In genomic region chr4:159677521-159677920, GRCh38 we compare ENCODE assay signal across 31 cellular contexts.
A peak's percentile ranks its signal among the peaks of the same experiment; 100 is the strongest.
DNase-seq lines count a peak whose midpoint lies in the region; ATAC-seq and TF ChIP-seq lines count a peak whose summit lies in the region.
"Had no signal": no experiment of that assay in that cellular context is flagged by ENCODE, and none has a peak within 500 bp of the region (broad histone marks: within the 10 kb centered on the region; RNA-seq: fewer than 3 reads in every experiment).

No MANE protein-coding gene starts in this region.

- no peak overlapping the region for H3K4me3 Mint-ChIP-seq in nephron
- H3K4me3 Mint-ChIP-seq: activated CD4-positive, alpha-beta T cell treated with anti-CD3 and anti-CD28 coated beads, Interleukin-2, amount 10 ng/mL, durations not matched to agents 24 days and 14 days; activated T-cell treated with anti-CD3 and anti-CD28 coated beads, Interleukin-2, amount 50 U/mL, for 24 hours; brain; natural killer cell treated with Interleukin-12 subunit alpha and Interleukin-12 subunit beta and Interleukin-15 and Interleukin-18, amount 100 ng/mL, for 72 hours; stimulated activated effector memory CD8-positive, alpha-beta T cell treated with anti-CD3 and anti-CD28 coated beads, Interleukin-12 subunit alpha, Interleukin-12 subunit beta, amount 100 ng/mL, for 72 hours; T-helper 2 cell treated with Interferon-gamma antibody and Interleukin-4, amounts not matched to agents 5 μg/mL and 100 μg/mL, for 36 hours; type B pancreatic cell had no signal

- H3K27ac Mint-ChIP-seq in nephron: peak overlapping the region in 2 of 3 experiments; percentile 8 to 11
- H3K27ac Mint-ChIP-seq: activated CD4-positive, alpha-beta T cell treated with anti-CD3 and anti-CD28 coated beads, Interleukin-2, amount 10 ng/mL, durations not matched to agents 24 days and 14 days; activated T-cell treated with anti-CD3 and anti-CD28 coated beads, Interleukin-2, amount 50 U/mL, for 24 hours; natural killer cell treated with Interleukin-12 subunit alpha and Interleukin-12 subunit beta and Interleukin-15 and Interleukin-18, amount 100 ng/mL, for 72 hours; stimulated activated effector memory CD8-positive, alpha-beta T cell treated with anti-CD3 and anti-CD28 coated beads, Interleukin-12 subunit alpha, Interleukin-12 subunit beta, amount 100 ng/mL, for 72 hours; T-helper 2 cell treated with Interferon-gamma antibody and Interleukin-4, amounts not matched to agents 5 μg/mL and 100 μg/mL, for 36 hours; type B pancreatic cell had no signal

- H3K36me3 Mint-ChIP-seq in nephron (ENCODE audit: low read depth): no peaks in the 10 kb centered on the region
- H3K36me3 Mint-ChIP-seq: brain; stimulated activated effector memory CD8-positive, alpha-beta T cell treated with anti-CD3 and anti-CD28 coated beads, Interleukin-12 subunit alpha, Interleukin-12 subunit beta, amount 100 ng/mL, for 72 hours; type B pancreatic cell had no signal

- H3K4me3 ChIP-seq in brain microvascular endothelial cell (ENCODE audit: low read depth, low read length): no peak overlapping the region
- H3K4me3 ChIP-seq: BLaER1 treated with 17β-estradiol and CSF1 and Interleukin-3, amounts not matched to agents 10 nM and 100 nM had no signal

- no peak for TF ChIP-seq CTCF in brain microvascular endothelial cell (IDR thresholded peaks at IDR 0.05; ENCODE audit: low read depth, low read length, missing control alignments)
- TF ChIP-seq CTCF in nephron (IDR thresholded peaks at IDR 0.05; ENCODE audit: unreplicated experiment in 3 of 3): no peak

- H3K36me3 ChIP-seq in brain microvascular endothelial cell (replicated peaks): no peaks in the 10 kb centered on the region
- H3K36me3 ChIP-seq: BLaER1 treated with 17β-estradiol and CSF1 and Interleukin-3, amounts not matched to agents 10 nM and 100 nM had no signal

- intact Hi-C loops in sciatic nerve (cut with DNase I): no loop called here

- in situ Hi-C loops in brain microvascular endothelial cell (cut with HindIII; ENCODE audit: low pct_ligation_motif_present, low sequenced_read_pairs): no loop called here

- peaks cover 11% of the 10 kb centered on the region for H3K9me3 Mint-ChIP-seq in nephron
- H3K9me3 Mint-ChIP-seq: activated CD4-positive, alpha-beta T cell treated with anti-CD3 and anti-CD28 coated beads, Interleukin-2, amount 10 ng/mL, durations not matched to agents 24 days and 14 days had no signal

- H3K27ac ChIP-seq in brain microvascular endothelial cell: no peak overlapping the region
- H3K27ac ChIP-seq: BLaER1 treated with 17β-estradiol and CSF1 and Interleukin-3, amounts not matched to agents 10 nM and 100 nM; parathyroid adenoma; VCaP had no signal

- H3K4me1 Mint-ChIP-seq in nephron: peaks cover 11% of the 10 kb centered on the region
- H3K4me1 Mint-ChIP-seq: activated CD4-positive, alpha-beta T cell treated with anti-CD3 and anti-CD28 coated beads, Interleukin-2, amount 10 ng/mL, durations not matched to agents 24 days and 14 days; stimulated activated effector memory CD8-positive, alpha-beta T cell treated with anti-CD3 and anti-CD28 coated beads, Interleukin-12 subunit alpha, Interleukin-12 subunit beta, amount 100 ng/mL, for 72 hours had no signal

- no peaks in the 10 kb centered on the region for H3K27me3 Mint-ChIP-seq in nephron (ENCODE audit: low read depth)
- H3K27me3 Mint-ChIP-seq: activated CD4-positive, alpha-beta T cell treated with anti-CD3 and anti-CD28 coated beads, Interleukin-2, amount 10 ng/mL, durations not matched to agents 24 days and 14 days; activated T-cell treated with anti-CD3 and anti-CD28 coated beads, Interleukin-2, amount 50 U/mL, for 24 hours; brain; natural killer cell treated with Interleukin-12 subunit alpha and Interleukin-12 subunit beta and Interleukin-15 and Interleukin-18, amount 100 ng/mL, for 72 hours; type B pancreatic cell had no signal

- ATAC-seq in GM18873 (IDR thresholded peaks at IDR 0.05; ENCODE audit: low FRiP score, unreplicated experiment) (no peak), sciatic nerve (no peak), GM21825 (IDR thresholded peaks at IDR 0.05; ENCODE audit: unreplicated experiment) (no peak)
- ATAC-seq: natural killer cell treated with Interleukin-12 subunit alpha and Interleukin-12 subunit beta and Interleukin-15 and Interleukin-18, amount 100 ng/mL, for 72 hours; right cardiac atrium; stimulated activated effector memory CD8-positive, alpha-beta T cell treated with anti-CD3 and anti-CD28 coated beads, Interleukin-12 subunit alpha, Interleukin-12 subunit beta, amount 100 ng/mL, for 72 hours had no signal

- DNase-seq in ELR (ENCODE audit: low read depth): peak; percentile 19
- DNase-seq in NCI-H69 (lab: John Stamatoyannopoulos, UW): peak; percentile 51
- peak; percentile 27 for DNase-seq in brain microvascular endothelial cell
- DNase-seq in sciatic nerve (ENCODE audit: low spot score): no peak
- DNase-seq in NK-92 treated with Interleukin-12 subunit alpha and Interleukin-12 subunit beta, amount 100 ng/mL, for 24 hours (lab: John Stamatoyannopoulos, UW): no peak
- DNase-seq: ACHN; activated CD4-positive, alpha-beta T cell treated with anti-CD3 and anti-CD28 coated beads, Interleukin-2, amount 10 ng/mL, durations not matched to agents 24 days and 14 days; activated gamma-delta T cell treated with Interleukin-2 at 50 U/mL for 16 hours; activated T-cell treated with anti-CD3 and anti-CD28 coated beads, Interleukin-2, amount 50 U/mL, for 24 hours; COR-L47; GF-D8; glutamatergic neuron; islet precursor cell; NCI-H1105; NCI-H187 treated with DMSO at 0.1 percent for 48 hours; NCI-H2227 treated with DMSO at 0.1 percent for 48 hours; NCI-H774; right cardiac atrium; RPMI8226; stimulated activated CD4-positive, alpha-beta T cell treated with anti-CD3 and anti-CD28 coated beads, Interleukin-4, amount 100 ng/mL, for 24 hours had no signal

- no peaks in the 10 kb centered on the region for H3K27me3 ChIP-seq in brain microvascular endothelial cell (replicated peaks)
- H3K27me3 ChIP-seq: BLaER1 treated with 17β-estradiol and CSF1 and Interleukin-3, amounts not matched to agents 10 nM and 100 nM had no signal

Comparison
In these comparisons a context has a peak if more than half of its experiments do, and no peak if none do; other contexts are left out.
1. DNase-seq: peak in ELR (single experiment), NCI-H69 (single experiment) and brain microvascular endothelial cell (single experiment); none in sciatic nerve (single experiment) and NK-92 treated with Interleukin-12 subunit alpha and Interleukin-12 subunit beta, amount 100 ng/mL, for 24 hours (single experiment).